In genomic region chr2:55620123-55620779, GRCh38 we compare ENCODE assay signal across 8 cellular contexts. TPM values are rescaled to one million over a fixed set of nuclear protein-coding genes. Genes with fewer than 3 reads are reported as not detected.
DNase-seq lines count a peak whose midpoint lies in the region; ATAC-seq and TF ChIP-seq lines count a peak whose summit lies in the region.

No MANE protein-coding gene starts in this region.

- peaks cover 2% of the 10 kb centered on the region for H3K36me3 Mint-ChIP-seq in chondrocyte (ENCODE audit: low read depth)

- H3K9me3 Mint-ChIP-seq in chondrocyte (ENCODE audit: low read depth): no peaks in the 10 kb centered on the region

- H3K27me3 Mint-ChIP-seq in chondrocyte (ENCODE audit: low read depth): no peaks in the 10 kb centered on the region

- peak; percentile 56 for TF ChIP-seq CTCF in chondrocyte (IDR thresholded peaks at IDR 0.05)
- TF ChIP-seq CTCF in retinal pigment epithelial cell (conservative IDR thresholded peaks at IDR 0.05; ENCODE audit: low read depth, low read length): peak; percentile 54

- no peak overlapping the region for H3K4me3 ChIP-seq in retinal pigment epithelial cell (ENCODE audit: low read length)

- H3K27ac Mint-ChIP-seq in chondrocyte (ENCODE audit: unreplicated experiment): no peak overlapping the region

- ATAC-seq in GM18498 (IDR thresholded peaks at IDR 0.05; ENCODE audit: unreplicated experiment) (no peak), esophagus mucosa (no peak)

- H3K4me3 Mint-ChIP-seq in chondrocyte (ENCODE audit: unreplicated experiment): peak overlapping the region; percentile 36

- H3K4me1 Mint-ChIP-seq in chondrocyte (ENCODE audit: low read depth): peaks cover 24% of the 10 kb centered on the region

- DNase-seq in activated naive CD4-positive, alpha-beta T cell treated with Interleukin-2 at 50 U/mL for 16 hours: peak; percentile 13
- DNase-seq in activated naive CD4-positive, alpha-beta T cell treated with anti-CD3 and anti-CD28 coated beads, Interleukin-2, amount 50 U/mL, for 16 hours: no peak
- peak; percentile 70 for DNase-seq in NCI-H82 (lab: John Stamatoyannopoulos, UW)
- no peak for DNase-seq in chondrocyte (ENCODE audit: low spot score)
- no peak for DNase-seq in retinal pigment epithelial cell (ENCODE audit: low read depth)
- DNase-seq in HK-2 (ENCODE audit: unreplicated experiment): no peak

RNA-seq across cellular contexts. Expression of gene PPP4R3B, which starts 2.8 kb away (rescaled TPM):
- total RNA-seq in chondrocyte (37.9 to 52.8 TPM (median 39.3 TPM) in 3 replicates), esophagus mucosa (42.8 TPM)

Comparison
In these comparisons a context has a peak if more than half of its experiments do, and no peak if none do; other contexts are left out.
1. DNase-seq: peak in activated naive CD4-positive, alpha-beta T cell treated with Interleukin-2 at 50 U/mL for 16 hours (single experiment) and NCI-H82 (single experiment); none in activated naive CD4-positive, alpha-beta T cell treated with anti-CD3 and anti-CD28 coated beads, Interleukin-2, amount 50 U/mL, for 16 hours (single experiment), chondrocyte (single experiment), retinal pigment epithelial cell (single experiment) and HK-2 (single experiment).